In the genomic region with DNA sequence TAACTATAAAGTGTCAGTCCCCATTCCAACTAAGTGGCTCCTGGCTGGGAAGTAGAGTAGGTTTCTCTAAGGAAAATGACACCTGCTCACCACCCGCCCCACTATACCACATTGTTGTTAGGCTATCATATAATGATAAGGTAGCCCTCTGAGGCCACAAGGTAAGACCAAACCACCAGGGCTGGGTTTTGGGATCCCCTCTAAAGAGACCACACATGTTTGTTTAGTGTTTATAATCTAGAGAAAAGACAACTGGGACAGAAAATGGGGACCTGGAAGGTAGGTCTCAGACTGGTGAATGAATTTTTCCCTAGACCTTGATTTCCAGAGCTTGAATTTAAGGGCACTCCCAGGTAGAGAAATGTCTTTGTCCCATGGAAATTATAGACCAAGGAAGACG, we compare ENCODE assay signal across 2 cellular contexts.
TF ChIP-seq lines count a peak whose summit lies in the region.

No MANE protein-coding gene starts in this region.

TF ChIP-seq in GM23338, 12 proteins besides CTCF, POLR2A, EP300 and RAD21:
- TF ChIP-seq, protein P1, sequence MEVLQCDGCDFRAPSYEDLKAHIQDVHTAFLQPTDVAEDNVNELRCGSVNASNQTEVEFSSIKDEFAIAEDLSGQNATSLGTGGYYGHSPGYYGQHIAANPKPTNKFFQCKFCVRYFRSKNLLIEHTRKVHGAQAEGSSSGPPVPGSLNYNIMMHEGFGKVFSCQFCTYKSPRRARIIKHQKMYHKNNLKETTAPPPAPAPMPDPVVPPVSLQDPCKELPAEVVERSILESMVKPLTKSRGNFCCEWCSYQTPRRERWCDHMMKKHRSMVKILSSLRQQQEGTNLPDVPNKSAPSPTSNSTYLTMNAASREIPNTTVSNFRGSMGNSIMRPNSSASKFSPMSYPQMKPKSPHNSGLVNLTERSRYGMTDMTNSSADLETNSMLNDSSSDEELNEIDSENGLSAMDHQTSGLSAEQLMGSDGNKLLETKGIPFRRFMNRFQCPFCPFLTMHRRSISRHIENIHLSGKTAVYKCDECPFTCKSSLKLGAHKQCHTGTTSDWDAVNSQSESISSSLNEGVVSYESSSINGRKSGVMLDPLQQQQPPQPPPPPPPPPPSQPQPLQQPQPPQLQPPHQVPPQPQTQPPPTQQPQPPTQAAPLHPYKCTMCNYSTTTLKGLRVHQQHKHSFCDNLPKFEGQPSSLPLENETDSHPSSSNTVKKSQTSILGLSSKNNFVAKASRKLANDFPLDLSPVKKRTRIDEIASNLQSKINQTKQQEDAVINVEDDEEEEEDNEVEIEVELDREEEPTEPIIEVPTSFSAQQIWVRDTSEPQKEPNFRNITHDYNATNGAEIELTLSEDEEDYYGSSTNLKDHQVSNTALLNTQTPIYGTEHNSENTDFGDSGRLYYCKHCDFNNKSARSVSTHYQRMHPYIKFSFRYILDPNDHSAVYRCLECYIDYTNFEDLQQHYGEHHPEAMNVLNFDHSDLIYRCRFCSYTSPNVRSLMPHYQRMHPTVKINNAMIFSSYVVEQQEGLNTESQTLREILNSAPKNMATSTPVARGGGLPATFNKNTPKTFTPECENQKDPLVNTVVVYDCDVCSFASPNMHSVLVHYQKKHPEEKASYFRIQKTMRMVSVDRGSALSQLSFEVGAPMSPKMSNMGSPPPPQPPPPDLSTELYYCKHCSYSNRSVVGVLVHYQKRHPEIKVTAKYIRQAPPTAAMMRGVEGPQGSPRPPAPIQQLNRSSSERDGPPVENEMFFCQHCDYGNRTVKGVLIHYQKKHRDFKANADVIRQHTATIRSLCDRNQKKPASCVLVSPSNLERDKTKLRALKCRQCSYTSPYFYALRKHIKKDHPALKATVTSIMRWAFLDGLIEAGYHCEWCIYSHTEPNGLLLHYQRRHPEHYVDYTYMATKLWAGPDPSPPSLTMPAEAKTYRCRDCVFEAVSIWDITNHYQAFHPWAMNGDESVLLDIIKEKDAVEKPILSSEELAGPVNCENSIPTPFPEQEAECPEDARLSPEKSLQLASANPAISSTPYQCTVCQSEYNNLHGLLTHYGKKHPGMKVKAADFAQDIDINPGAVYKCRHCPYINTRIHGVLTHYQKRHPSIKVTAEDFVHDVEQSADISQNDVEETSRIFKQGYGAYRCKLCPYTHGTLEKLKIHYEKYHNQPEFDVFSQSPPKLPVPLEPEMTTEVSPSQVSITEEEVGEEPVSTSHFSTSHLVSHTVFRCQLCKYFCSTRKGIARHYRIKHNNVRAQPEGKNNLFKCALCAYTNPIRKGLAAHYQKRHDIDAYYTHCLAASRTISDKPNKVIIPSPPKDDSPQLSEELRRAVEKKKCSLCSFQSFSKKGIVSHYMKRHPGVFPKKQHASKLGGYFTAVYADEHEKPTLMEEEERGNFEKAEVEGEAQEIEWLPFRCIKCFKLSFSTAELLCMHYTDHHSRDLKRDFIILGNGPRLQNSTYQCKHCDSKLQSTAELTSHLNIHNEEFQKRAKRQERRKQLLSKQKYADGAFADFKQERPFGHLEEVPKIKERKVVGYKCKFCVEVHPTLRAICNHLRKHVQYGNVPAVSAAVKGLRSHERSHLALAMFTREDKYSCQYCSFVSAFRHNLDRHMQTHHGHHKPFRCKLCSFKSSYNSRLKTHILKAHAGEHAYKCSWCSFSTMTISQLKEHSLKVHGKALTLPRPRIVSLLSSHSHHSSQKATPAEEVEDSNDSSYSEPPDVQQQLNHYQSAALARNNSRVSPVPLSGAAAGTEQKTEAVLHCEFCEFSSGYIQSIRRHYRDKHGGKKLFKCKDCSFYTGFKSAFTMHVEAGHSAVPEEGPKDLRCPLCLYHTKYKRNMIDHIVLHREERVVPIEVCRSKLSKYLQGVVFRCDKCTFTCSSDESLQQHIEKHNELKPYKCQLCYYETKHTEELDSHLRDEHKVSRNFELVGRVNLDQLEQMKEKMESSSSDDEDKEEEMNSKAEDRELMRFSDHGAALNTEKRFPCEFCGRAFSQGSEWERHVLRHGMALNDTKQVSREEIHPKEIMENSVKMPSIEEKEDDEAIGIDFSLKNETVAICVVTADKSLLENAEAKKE (CRISPR knock-in tag; IDR thresholded peaks at IDR 0.05), result no peak
- TF ChIP-seq, protein P2, sequence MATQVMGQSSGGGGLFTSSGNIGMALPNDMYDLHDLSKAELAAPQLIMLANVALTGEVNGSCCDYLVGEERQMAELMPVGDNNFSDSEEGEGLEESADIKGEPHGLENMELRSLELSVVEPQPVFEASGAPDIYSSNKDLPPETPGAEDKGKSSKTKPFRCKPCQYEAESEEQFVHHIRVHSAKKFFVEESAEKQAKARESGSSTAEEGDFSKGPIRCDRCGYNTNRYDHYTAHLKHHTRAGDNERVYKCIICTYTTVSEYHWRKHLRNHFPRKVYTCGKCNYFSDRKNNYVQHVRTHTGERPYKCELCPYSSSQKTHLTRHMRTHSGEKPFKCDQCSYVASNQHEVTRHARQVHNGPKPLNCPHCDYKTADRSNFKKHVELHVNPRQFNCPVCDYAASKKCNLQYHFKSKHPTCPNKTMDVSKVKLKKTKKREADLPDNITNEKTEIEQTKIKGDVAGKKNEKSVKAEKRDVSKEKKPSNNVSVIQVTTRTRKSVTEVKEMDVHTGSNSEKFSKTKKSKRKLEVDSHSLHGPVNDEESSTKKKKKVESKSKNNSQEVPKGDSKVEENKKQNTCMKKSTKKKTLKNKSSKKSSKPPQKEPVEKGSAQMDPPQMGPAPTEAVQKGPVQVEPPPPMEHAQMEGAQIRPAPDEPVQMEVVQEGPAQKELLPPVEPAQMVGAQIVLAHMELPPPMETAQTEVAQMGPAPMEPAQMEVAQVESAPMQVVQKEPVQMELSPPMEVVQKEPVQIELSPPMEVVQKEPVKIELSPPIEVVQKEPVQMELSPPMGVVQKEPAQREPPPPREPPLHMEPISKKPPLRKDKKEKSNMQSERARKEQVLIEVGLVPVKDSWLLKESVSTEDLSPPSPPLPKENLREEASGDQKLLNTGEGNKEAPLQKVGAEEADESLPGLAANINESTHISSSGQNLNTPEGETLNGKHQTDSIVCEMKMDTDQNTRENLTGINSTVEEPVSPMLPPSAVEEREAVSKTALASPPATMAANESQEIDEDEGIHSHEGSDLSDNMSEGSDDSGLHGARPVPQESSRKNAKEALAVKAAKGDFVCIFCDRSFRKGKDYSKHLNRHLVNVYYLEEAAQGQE (IDR thresholded peaks at IDR 0.05; ENCODE audit: unreplicated experiment), result no peak
- no peak for TF ChIP-seq ZNF331 (CRISPR knock-in tag; IDR thresholded peaks at IDR 0.05; ENCODE audit: low read depth)
- no peak for TF ChIP-seq NANOG (IDR thresholded peaks at IDR 0.05; ENCODE audit: borderline replicate concordance)
- no peak for TF ChIP-seq EZH2phosphoT487 (IDR thresholded peaks at IDR 0.05; ENCODE audit: unreplicated experiment)

TF ChIP-seq in K562, 482 proteins besides CTCF, POLR2A, EP300 and RAD21:
- TF ChIP-seq NCOA4 (IDR thresholded peaks at IDR 0.05; ENCODE audit: partially characterized antibody) (no peak), ZNF778 (CRISPR knock-in tag; IDR thresholded peaks at IDR 0.05) (no peak), CREBBP (IDR thresholded peaks at IDR 0.05; ENCODE audit: low read depth, low read length) (no peak), POLR2G (IDR thresholded peaks at IDR 0.05; ENCODE audit: low read depth, low read length) (0 out of 2 replicates have a peak, but pooled peaks have one; percentile 4)
- TF ChIP-seq, protein P3, sequence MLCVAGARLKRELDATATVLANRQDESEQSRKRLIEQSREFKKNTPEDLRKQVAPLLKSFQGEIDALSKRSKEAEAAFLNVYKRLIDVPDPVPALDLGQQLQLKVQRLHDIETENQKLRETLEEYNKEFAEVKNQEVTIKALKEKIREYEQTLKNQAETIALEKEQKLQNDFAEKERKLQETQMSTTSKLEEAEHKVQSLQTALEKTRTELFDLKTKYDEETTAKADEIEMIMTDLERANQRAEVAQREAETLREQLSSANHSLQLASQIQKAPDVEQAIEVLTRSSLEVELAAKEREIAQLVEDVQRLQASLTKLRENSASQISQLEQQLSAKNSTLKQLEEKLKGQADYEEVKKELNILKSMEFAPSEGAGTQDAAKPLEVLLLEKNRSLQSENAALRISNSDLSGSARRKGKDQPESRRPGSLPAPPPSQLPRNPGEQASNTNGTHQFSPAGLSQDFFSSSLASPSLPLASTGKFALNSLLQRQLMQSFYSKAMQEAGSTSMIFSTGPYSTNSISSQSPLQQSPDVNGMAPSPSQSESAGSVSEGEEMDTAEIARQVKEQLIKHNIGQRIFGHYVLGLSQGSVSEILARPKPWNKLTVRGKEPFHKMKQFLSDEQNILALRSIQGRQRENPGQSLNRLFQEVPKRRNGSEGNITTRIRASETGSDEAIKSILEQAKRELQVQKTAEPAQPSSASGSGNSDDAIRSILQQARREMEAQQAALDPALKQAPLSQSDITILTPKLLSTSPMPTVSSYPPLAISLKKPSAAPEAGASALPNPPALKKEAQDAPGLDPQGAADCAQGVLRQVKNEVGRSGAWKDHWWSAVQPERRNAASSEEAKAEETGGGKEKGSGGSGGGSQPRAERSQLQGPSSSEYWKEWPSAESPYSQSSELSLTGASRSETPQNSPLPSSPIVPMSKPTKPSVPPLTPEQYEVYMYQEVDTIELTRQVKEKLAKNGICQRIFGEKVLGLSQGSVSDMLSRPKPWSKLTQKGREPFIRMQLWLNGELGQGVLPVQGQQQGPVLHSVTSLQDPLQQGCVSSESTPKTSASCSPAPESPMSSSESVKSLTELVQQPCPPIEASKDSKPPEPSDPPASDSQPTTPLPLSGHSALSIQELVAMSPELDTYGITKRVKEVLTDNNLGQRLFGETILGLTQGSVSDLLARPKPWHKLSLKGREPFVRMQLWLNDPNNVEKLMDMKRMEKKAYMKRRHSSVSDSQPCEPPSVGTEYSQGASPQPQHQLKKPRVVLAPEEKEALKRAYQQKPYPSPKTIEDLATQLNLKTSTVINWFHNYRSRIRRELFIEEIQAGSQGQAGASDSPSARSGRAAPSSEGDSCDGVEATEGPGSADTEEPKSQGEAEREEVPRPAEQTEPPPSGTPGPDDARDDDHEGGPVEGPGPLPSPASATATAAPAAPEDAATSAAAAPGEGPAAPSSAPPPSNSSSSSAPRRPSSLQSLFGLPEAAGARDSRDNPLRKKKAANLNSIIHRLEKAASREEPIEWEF (CRISPR knock-in tag; IDR thresholded peaks at IDR 0.05), result no peak
- TF ChIP-seq, protein P4, sequence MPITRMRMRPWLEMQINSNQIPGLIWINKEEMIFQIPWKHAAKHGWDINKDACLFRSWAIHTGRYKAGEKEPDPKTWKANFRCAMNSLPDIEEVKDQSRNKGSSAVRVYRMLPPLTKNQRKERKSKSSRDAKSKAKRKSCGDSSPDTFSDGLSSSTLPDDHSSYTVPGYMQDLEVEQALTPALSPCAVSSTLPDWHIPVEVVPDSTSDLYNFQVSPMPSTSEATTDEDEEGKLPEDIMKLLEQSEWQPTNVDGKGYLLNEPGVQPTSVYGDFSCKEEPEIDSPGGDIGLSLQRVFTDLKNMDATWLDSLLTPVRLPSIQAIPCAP (CRISPR knock-in tag; IDR thresholded peaks at IDR 0.05; ENCODE audit: borderline replicate concordance), result no peak
